In the genomic region with DNA sequence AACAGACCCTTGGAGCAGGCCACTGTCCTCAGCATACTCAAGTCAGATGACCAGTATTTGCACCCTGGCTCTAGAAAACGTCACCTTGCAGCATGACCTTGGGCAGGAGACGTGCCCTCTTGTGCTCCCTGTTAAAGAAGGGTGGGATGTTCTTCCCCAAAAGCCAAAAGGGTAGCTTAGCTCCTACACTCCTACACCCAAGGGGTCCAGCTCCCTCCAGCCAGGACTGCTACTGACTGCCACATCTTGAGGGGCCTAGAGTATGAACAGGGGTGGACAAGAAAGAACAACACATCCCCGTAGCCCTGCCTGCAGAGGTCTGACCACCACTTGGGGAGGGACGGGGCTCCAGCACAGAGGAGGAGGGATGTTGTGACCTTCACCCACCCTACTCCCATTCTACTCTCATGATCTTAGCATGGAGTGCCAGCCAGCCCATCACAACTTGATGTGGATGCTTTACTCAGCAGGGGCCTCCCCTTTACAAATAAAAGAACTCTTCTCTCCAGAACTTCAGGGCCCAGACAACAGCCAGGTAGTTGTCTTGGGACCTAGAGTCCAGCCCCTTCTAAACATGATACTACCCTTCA, we compare ENCODE assay signal across 14 cellular contexts.
DNase-seq lines count a peak whose midpoint lies in the region; ATAC-seq and TF ChIP-seq lines count a peak whose summit lies in the region.
"Had no signal": no experiment of that assay in that cellular context is flagged by ENCODE, and none has a peak within 500 bp of the region (broad histone marks: within the 10 kb centered on the region; RNA-seq: fewer than 3 reads in every experiment).

No MANE protein-coding gene starts in this region.

- H3K4me3 Mint-ChIP-seq in activated CD8-positive, alpha-beta memory T cell treated with anti-CD3 and anti-CD28 coated beads, Interleukin-2, amount 10 ng/mL, durations not matched to agents 7 days and 5 days, result no peak overlapping the region

- no peaks in the 10 kb centered on the region for H3K4me1 Mint-ChIP-seq in activated CD8-positive, alpha-beta memory T cell treated with anti-CD3 and anti-CD28 coated beads, Interleukin-2, amount 10 ng/mL, durations not matched to agents 7 days and 5 days

- TF ChIP-seq EP300 in esophagus muscularis mucosa (IDR thresholded peaks at IDR 0.05), result no peak

- no peaks in the 10 kb centered on the region for H3K27me3 ChIP-seq in RWPE2 (ENCODE audit: insufficient read depth, poor library complexity, severe bottlenecking)
- H3K27me3 ChIP-seq in esophagus muscularis mucosa, result no peaks in the 10 kb centered on the region
- no peaks in the 10 kb centered on the region for H3K27me3 ChIP-seq in MG63

- ATAC-seq in RWPE2 (ENCODE audit: low read depth) (no peak), GM19324 (IDR thresholded peaks at IDR 0.05; ENCODE audit: low FRiP score, unreplicated experiment) (no peak), HG03196 (IDR thresholded peaks at IDR 0.05; ENCODE audit: unreplicated experiment) (no peak)
- ATAC-seq in activated CD8-positive, alpha-beta memory T cell treated with anti-CD3 and anti-CD28 coated beads, Interleukin-2, amount 10 ng/mL, durations not matched to agents 7 days and 5 days, result no peak

- 75% methylated on average over 4 of the region's 4 CpGs for WGBS in esophagus muscularis mucosa

- H3K4me3 ChIP-seq in RWPE2 (ENCODE audit: severe bottlenecking), result no peak overlapping the region
- no peak overlapping the region for H3K4me3 ChIP-seq in esophagus muscularis mucosa
- H3K4me3 ChIP-seq in MG63, result no peak overlapping the region
- H3K4me3 ChIP-seq: HAP-1 had no signal

- H3K27me3 Mint-ChIP-seq in activated CD8-positive, alpha-beta memory T cell treated with anti-CD3 and anti-CD28 coated beads, Interleukin-2, amount 10 ng/mL, durations not matched to agents 7 days and 5 days, result no peaks in the 10 kb centered on the region

- intact Hi-C loops in esophagus muscularis mucosa (cut with DNase I), result no loop called here
- intact Hi-C loops in posterior vena cava (cut with DNase I), result no loop called here

- no peak overlapping the region for H3K27ac ChIP-seq in RWPE2 (ENCODE audit: poor library complexity, severe bottlenecking)
- no peak overlapping the region for H3K27ac ChIP-seq in esophagus muscularis mucosa (replicated peaks in 1 of 4)

- no peaks in the 10 kb centered on the region for H3K4me1 ChIP-seq in RWPE2 (ENCODE audit: insufficient read depth, poor library complexity, severe bottlenecking)
- peaks cover 0 to 10% (median 5%) of the 10 kb centered on the region in 4 donors for H3K4me1 ChIP-seq in esophagus muscularis mucosa
- H3K4me1 ChIP-seq: HAP-1 had no signal

- TF ChIP-seq POLR2A in esophagus muscularis mucosa (IDR thresholded peaks at IDR 0.05; ENCODE audit: low read depth), result no peak

- H3K27ac Mint-ChIP-seq in activated CD8-positive, alpha-beta memory T cell treated with anti-CD3 and anti-CD28 coated beads, Interleukin-2, amount 10 ng/mL, durations not matched to agents 7 days and 5 days, result no peak overlapping the region

- CTCF ChIA-PET in activated CD8-positive, alpha-beta memory T cell treated with anti-CD3 and anti-CD28 coated beads, Interleukin-2, amount 10 ng/mL, durations not matched to agents 7 days and 5 days (lab: Charles Lee), result no interaction called here

- H3K9me3 Mint-ChIP-seq in activated CD8-positive, alpha-beta memory T cell treated with anti-CD3 and anti-CD28 coated beads, Interleukin-2, amount 10 ng/mL, durations not matched to agents 7 days and 5 days (ENCODE audit: low read depth), result no peaks in the 10 kb centered on the region

- DNase-seq in RWPE2 (ENCODE audit: low spot score) (peak; percentile 27), esophagus muscularis mucosa (ENCODE audit: extremely low spot score) (peak; percentile 92), posterior vena cava (ENCODE audit: low spot score) (peak; percentile 45), MG63 (no peak)
- DNase-seq in activated CD8-positive, alpha-beta memory T cell treated with anti-CD3 and anti-CD28 coated beads, Interleukin-2, amount 10 ng/mL, durations not matched to agents 7 days and 5 days, result peak; percentile 15
- no peak for DNase-seq in activated CD4-positive, CD25-positive, alpha-beta regulatory T cell treated with anti-CD3 and anti-CD28 coated beads, Interleukin-2, amount 50 U/mL, for 72 hours
- DNase-seq: ACHN, DMS53, NCI-H1092 treated with DMSO at 0.1 percent for 48 hours, NCI-H524 had no signal

- TF ChIP-seq CTCF in RWPE2 (IDR thresholded peaks at IDR 0.05; ENCODE audit: poor library complexity, severe bottlenecking), result no peak
- no peak for TF ChIP-seq CTCF in esophagus muscularis mucosa (IDR thresholded peaks at IDR 0.05)

- H3K36me3 Mint-ChIP-seq in activated CD8-positive, alpha-beta memory T cell treated with anti-CD3 and anti-CD28 coated beads, Interleukin-2, amount 10 ng/mL, durations not matched to agents 7 days and 5 days, result no peaks in the 10 kb centered on the region

- H3K9me3 ChIP-seq in RWPE2 (ENCODE audit: severe bottlenecking) (no peaks in the 10 kb centered on the region), esophagus muscularis mucosa (no peaks in the 10 kb centered on the region), MG63 (no peaks in the 10 kb centered on the region)
- H3K9me3 ChIP-seq: Caco-2, HAP-1 had no signal

- H3K36me3 ChIP-seq in RWPE2 (ENCODE audit: low read depth) (no peaks in the 10 kb centered on the region), esophagus muscularis mucosa (no peaks in the 10 kb centered on the region), MG63 (no peaks in the 10 kb centered on the region)
- H3K36me3 ChIP-seq: HAP-1 had no signal

Comparison
In these comparisons a context has a peak if more than half of its experiments do, and no peak if none do; other contexts are left out.
1. DNase-seq: peak in RWPE2 (single experiment), activated CD8-positive, alpha-beta memory T cell treated with anti-CD3 and anti-CD28 coated beads, Interleukin-2, amount 10 ng/mL, durations not matched to agents 7 days and 5 days (single experiment), esophagus muscularis mucosa (single experiment) and posterior vena cava (single experiment); none in activated CD4-positive, CD25-positive, alpha-beta regulatory T cell treated with anti-CD3 and anti-CD28 coated beads, Interleukin-2, amount 50 U/mL, for 72 hours (single experiment) and MG63 (single experiment).